25 cellular contexts compared by ENCODE assay signal in the genomic region with DNA sequence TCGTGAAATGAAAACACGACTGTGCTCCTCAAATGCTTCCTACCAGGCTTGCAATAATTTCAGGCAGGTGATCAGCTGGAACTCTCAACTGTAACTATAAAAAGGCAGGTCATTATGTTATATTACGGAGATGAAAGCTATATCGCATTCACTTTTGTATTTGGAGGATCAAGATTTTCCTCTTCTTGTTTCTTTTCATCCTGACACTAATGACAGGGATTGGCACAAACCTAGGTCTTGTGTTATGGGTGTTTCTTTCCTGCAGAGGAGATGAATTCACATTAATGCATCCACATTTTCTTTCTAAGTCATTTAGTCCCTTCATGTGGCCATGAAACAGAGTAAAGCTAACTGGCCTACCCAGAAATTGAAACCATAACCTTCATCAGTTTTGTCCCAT. TPM values are rescaled to one million over a fixed set of nuclear protein-coding genes. Genes with fewer than 3 reads are reported as not detected.
DNase-seq lines count a peak whose midpoint lies in the region; ATAC-seq, FAIRE-seq and TF ChIP-seq lines count a peak whose summit lies in the region.
"Had no signal": no experiment of that assay in that cellular context is flagged by ENCODE, and none has a peak within 500 bp of the region (broad histone marks: within the 10 kb centered on the region; RNA-seq: fewer than 3 reads in every experiment).

No MANE protein-coding gene starts in this region.

- peak overlapping the region; percentile 8 for H3K27ac Mint-ChIP-seq in activated CD8-positive, alpha-beta memory T cell treated with anti-CD3 and anti-CD28 coated beads, Interleukin-2, amount 10 ng/mL, durations not matched to agents 7 days and 5 days
- H3K27ac Mint-ChIP-seq in T-cell: peak overlapping the region; percentile 68 to 84
- H3K27ac Mint-ChIP-seq: HFFc6, IgD-negative memory B cell, T-helper 17 cell had no signal

- H3K36me3 ChIP-seq in mucosa of descending colon (ENCODE audit: low read depth): no peaks in the 10 kb centered on the region
- H3K36me3 ChIP-seq: ascending aorta, right atrium auricular region, tibial artery had no signal

- intact Hi-C loops in mucosa of descending colon (cut with DNase I, micrococcal nuclease): no loop called here

- H3K36me3 Mint-ChIP-seq in activated CD8-positive, alpha-beta memory T cell treated with anti-CD3 and anti-CD28 coated beads, Interleukin-2, amount 10 ng/mL, durations not matched to agents 7 days and 5 days: peaks cover 62% of the 10 kb centered on the region
- peaks cover 45% of the 10 kb centered on the region for H3K36me3 Mint-ChIP-seq in T-cell

- no peak for DNase-seq in activated CD8-positive, alpha-beta memory T cell treated with anti-CD3 and anti-CD28 coated beads, Interleukin-2, amount 10 ng/mL, durations not matched to agents 7 days and 5 days
- no peak for DNase-seq in activated CD8-positive, alpha-beta memory T cell treated with anti-CD3 and anti-CD28 coated beads for 24 hours
- DNase-seq in GM12891 (ENCODE audit: insufficient read length, low spot score) (no peak), T-cell (no peak), mucosa of descending colon (peak in 1 of 3 donors; percentile 12), HEK293T (ENCODE audit: extremely low spot score) (no peak)
- DNase-seq: activated CD4-positive, alpha-beta T cell treated with anti-CD3 and anti-CD28 coated beads, Interleukin-2, amount 50 U/mL, for 48 hours; activated T-cell treated with anti-CD3 and anti-CD28 coated beads for 4 hours; GOT3; HFFc6; hypothalamus; NCI-H187 treated with DMSO at 0.1 percent for 48 hours; NCI-H2171 treated with DMSO at 0.1 percent for 48 hours; NCI-H524; small intestine; T-helper 17 cell; tibial artery had no signal

- peaks cover 37% of the 10 kb centered on the region for H3K4me1 Mint-ChIP-seq in activated CD8-positive, alpha-beta memory T cell treated with anti-CD3 and anti-CD28 coated beads, Interleukin-2, amount 10 ng/mL, durations not matched to agents 7 days and 5 days
- peaks cover 14 to 43% (median 33%) of the 10 kb centered on the region in 3 donors for H3K4me1 Mint-ChIP-seq in T-cell

- no peak for TF ChIP-seq CTCF in mucosa of descending colon (IDR thresholded peaks at IDR 0.05)

- peaks cover 2% of the 10 kb centered on the region for H3K9me3 Mint-ChIP-seq in activated CD8-positive, alpha-beta memory T cell treated with anti-CD3 and anti-CD28 coated beads, Interleukin-2, amount 10 ng/mL, durations not matched to agents 7 days and 5 days (ENCODE audit: low read depth)
- H3K9me3 Mint-ChIP-seq in T-cell: no peaks in the 10 kb centered on the region
- H3K9me3 Mint-ChIP-seq: IgD-negative memory B cell had no signal

- H3K9me3 ChIP-seq in mucosa of descending colon: no peaks in the 10 kb centered on the region
- H3K9me3 ChIP-seq: A549, ascending aorta, right atrium auricular region, tibial artery had no signal

- CTCF ChIA-PET in activated CD8-positive, alpha-beta memory T cell treated with anti-CD3 and anti-CD28 coated beads, Interleukin-2, amount 10 ng/mL, durations not matched to agents 7 days and 5 days (lab: Charles Lee): no interaction called here
- CTCF ChIA-PET in T-cell (lab: Charles Lee) (interaction anchor here in 1 of 2 donors (1.1 kb wide), 1 partner anchor 248 kb away, joined by 3 read pairs; no protein-coding TSS in a partner anchor), HEK293T (lab: Yijun Ruan, JAX) (interaction anchor here (0.6 kb wide), 1 partner anchor 49 kb away, joined by 3 read pairs; no protein-coding TSS in a partner anchor)

- no peak overlapping the region for H3K4me3 ChIP-seq in mucosa of descending colon
- H3K4me3 ChIP-seq: A549, ascending aorta, right atrium auricular region, SK-N-MC, tibial artery had no signal

- no peaks in the 10 kb centered on the region for H3K27me3 Mint-ChIP-seq in activated CD8-positive, alpha-beta memory T cell treated with anti-CD3 and anti-CD28 coated beads, Interleukin-2, amount 10 ng/mL, durations not matched to agents 7 days and 5 days
- H3K27me3 Mint-ChIP-seq in T-cell: no peaks in the 10 kb centered on the region
- H3K27me3 Mint-ChIP-seq: IgD-negative memory B cell, T-helper 17 cell had no signal

- ATAC-seq in activated CD8-positive, alpha-beta memory T cell treated with anti-CD3 and anti-CD28 coated beads, Interleukin-2, amount 10 ng/mL, durations not matched to agents 7 days and 5 days: no peak
- ATAC-seq in T-cell (replicated peaks in 1 of 4) (no peak), mucosa of descending colon (peak; percentile 44), HG02981 (IDR thresholded peaks at IDR 0.05; ENCODE audit: unreplicated experiment) (no peak), HG03159 (IDR thresholded peaks at IDR 0.05; ENCODE audit: unreplicated experiment) (no peak)
- ATAC-seq: A549, T-helper 17 cell had no signal

- no peak for TF ChIP-seq POLR2A in GM12891 (IDR thresholded peaks at IDR 0.05; ENCODE audit: low read depth, low read length)

- FAIRE-seq in GM12891 (lab: Jason Lieb, UNC): peak; percentile 33
- FAIRE-seq: A549, small intestine, TTC549 had no signal

- POLR2A ChIA-PET in T-cell (lab: Charles Lee): interaction anchor here in 1 of 2 donors (0.7 kb wide), 2 partner anchors 28 to 1926 kb away, joined by 3 to 4 read pairs; no protein-coding TSS in a partner anchor
- POLR2A ChIA-PET in HEK293T (lab: Yijun Ruan, JAX): no interaction called here

- no peak overlapping the region for H3K4me3 Mint-ChIP-seq in activated CD8-positive, alpha-beta memory T cell treated with anti-CD3 and anti-CD28 coated beads, Interleukin-2, amount 10 ng/mL, durations not matched to agents 7 days and 5 days
- no peak overlapping the region for H3K4me3 Mint-ChIP-seq in T-cell
- H3K4me3 Mint-ChIP-seq: HFFc6, IgD-negative memory B cell, T-helper 17 cell had no signal

- H3K4me1 ChIP-seq in mucosa of descending colon (ENCODE audit: low read depth): no peaks in the 10 kb centered on the region
- H3K4me1 ChIP-seq: A549, ascending aorta, right atrium auricular region, tibial artery had no signal

TF ChIP-seq in GM12891, 5 proteins besides CTCF, POLR2A, EP300 and RAD21:
- TF ChIP-seq POLR2AphosphoS5 (IDR thresholded peaks at IDR 0.05; ENCODE audit: low read depth, low read length): no peak
- no peak for TF ChIP-seq PAX5 (IDR thresholded peaks at IDR 0.05; ENCODE audit: insufficient read depth, low read length, severe bottlenecking)
- no peak for TF ChIP-seq TAF1 (IDR thresholded peaks at IDR 0.05; ENCODE audit: low read depth, low read length)
- TF ChIP-seq POU2F2 (IDR thresholded peaks at IDR 0.05; ENCODE audit: low read depth, low read length): no peak
- TF ChIP-seq SPI1 (IDR thresholded peaks at IDR 0.05; ENCODE audit: low read depth, low read length): no peak

TF ChIP-seq in HEK293T, 16 proteins besides CTCF, POLR2A, EP300 and RAD21:
- TF ChIP-seq L3MBTL2 (conservative IDR thresholded peaks at IDR 0.05) (no peak), CTBP1 (IDR thresholded peaks at IDR 0.05; ENCODE audit: borderline replicate concordance) (no peak), SUZ12 (IDR thresholded peaks at IDR 0.05) (no peak), LEF1 (IDR thresholded peaks at IDR 0.05; ENCODE audit: borderline replicate concordance) (no peak), FOXK2 (IDR thresholded peaks at IDR 0.05) (no peak), FOXA1 (IDR thresholded peaks at IDR 0.05) (no peak), SP1 (IDR thresholded peaks at IDR 0.05) (no peak), ARNT (IDR thresholded peaks at IDR 0.05) (no peak), ZNF384 (IDR thresholded peaks at IDR 0.05) (no peak), ELF4 (IDR thresholded peaks at IDR 0.05) (no peak), BHLHE40 (IDR thresholded peaks at IDR 0.05; ENCODE audit: borderline replicate concordance) (no peak), NFRKB (IDR thresholded peaks at IDR 0.05) (no peak), FOXM1 (IDR thresholded peaks at IDR 0.05; ENCODE audit: borderline replicate concordance) (no peak), TARDBP (IDR thresholded peaks at IDR 0.05) (no peak), HDGF (IDR thresholded peaks at IDR 0.05; ENCODE audit: borderline replicate concordance) (no peak)
- TF ChIP-seq, protein P1, sequence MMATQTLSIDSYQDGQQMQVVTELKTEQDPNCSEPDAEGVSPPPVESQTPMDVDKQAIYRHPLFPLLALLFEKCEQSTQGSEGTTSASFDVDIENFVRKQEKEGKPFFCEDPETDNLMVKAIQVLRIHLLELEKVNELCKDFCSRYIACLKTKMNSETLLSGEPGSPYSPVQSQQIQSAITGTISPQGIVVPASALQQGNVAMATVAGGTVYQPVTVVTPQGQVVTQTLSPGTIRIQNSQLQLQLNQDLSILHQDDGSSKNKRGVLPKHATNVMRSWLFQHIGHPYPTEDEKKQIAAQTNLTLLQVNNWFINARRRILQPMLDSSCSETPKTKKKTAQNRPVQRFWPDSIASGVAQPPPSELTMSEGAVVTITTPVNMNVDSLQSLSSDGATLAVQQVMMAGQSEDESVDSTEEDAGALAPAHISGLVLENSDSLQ (IDR thresholded peaks at IDR 0.05): no peak

RNA-seq across cellular contexts. Expression of a gene that starts 57.3 kb away (rescaled TPM):
- total RNA-seq in activated CD8-positive, alpha-beta memory T cell treated with anti-CD3 and anti-CD28 coated beads, Interleukin-2, amount 10 ng/mL, durations not matched to agents 7 days and 5 days: 100 to 1,000 TPM in 1 of 2 experiments, 10 to 100 TPM in 1; 58.9 to 126 TPM
- polyA plus RNA-seq in GM12891 (2012; ENCODE audit: low read depth, missing spikeins): 61.8 TPM
- total RNA-seq in T-cell: 10 to 100 TPM; 25.3 to 64.6 (median 45.4) TPM
- 10 to 100 TPM in 1 of 3 donors, 1 to 10 TPM in 2; 3.2 to 11.1 (median 6.5) TPM for total RNA-seq in mucosa of descending colon
- total RNA-seq: HFFc6 had no signal
